ENCODE assay signal across 8 cellular contexts in genomic region chrX:150984164-150984824, GRCh38. TPM values are rescaled to one million over a fixed set of nuclear protein-coding genes. Genes with fewer than 3 reads are reported as not detected.
DNase-seq lines count a peak whose midpoint lies in the region; ATAC-seq and TF ChIP-seq lines count a peak whose summit lies in the region.

No MANE protein-coding gene starts in this region.

- intact Hi-C loops in right lobe of liver (cut with DNase I) (no loop called here), upper lobe of right lung (cut with DNase I) (no loop called here)

- H3K4me1 ChIP-seq in right lobe of liver (no peaks in the 10 kb centered on the region), upper lobe of right lung (no peaks in the 10 kb centered on the region)

- no peaks in the 10 kb centered on the region for H3K9me3 ChIP-seq in right lobe of liver
- no peaks in the 10 kb centered on the region for H3K9me3 ChIP-seq in upper lobe of right lung

- no peak for TF ChIP-seq POLR2A in right lobe of liver (IDR thresholded peaks at IDR 0.05)

- H3K4me3 ChIP-seq in AG09309 (ENCODE audit: control insufficient read depth, low read depth, low read length) (peak overlapping the region; percentile 44), HL-60 (replicated peaks; ENCODE audit: insufficient read depth, low read length) (peak overlapping the region; percentile 42), astrocyte of the cerebellum (ENCODE audit: low read depth, low read length) (peak overlapping the region; percentile 48), right lobe of liver (peak overlapping the region; percentile 39 to 55 (median 44)), upper lobe of right lung (peak overlapping the region; percentile 50)

- no peaks in the 10 kb centered on the region for H3K27me3 ChIP-seq in HL-60 (ENCODE audit: insufficient read depth, poor library complexity, severe bottlenecking)
- H3K27me3 ChIP-seq in right lobe of liver: no peaks in the 10 kb centered on the region
- no peaks in the 10 kb centered on the region for H3K27me3 ChIP-seq in upper lobe of right lung

- H3K36me3 ChIP-seq in right lobe of liver: peaks cover 0 to 4% (median 0%) of the 10 kb centered on the region in 4 donors
- no peaks in the 10 kb centered on the region for H3K36me3 ChIP-seq in upper lobe of right lung

- ATAC-seq in GM18907 (IDR thresholded peaks at IDR 0.05; ENCODE audit: unreplicated experiment) (peak; percentile 22), right lobe of liver (peak in 2 of 4 donors; percentile 6 to 9), upper lobe of right lung (no peak)

- in situ Hi-C loops in astrocyte of the cerebellum (cut with HindIII; ENCODE audit: low sequenced_read_pairs): no loop called here

- 0% methylated on average over 1 of the region's 94 CpGs for WGBS in right lobe of liver (ENCODE audit: insufficient coverage, low coverage, low lambda C conversion rate, missing lambda C conversion rate)

- H3K27ac ChIP-seq in HL-60 (replicated peaks) (no peak overlapping the region), right lobe of liver (no peak overlapping the region), upper lobe of right lung (no peak overlapping the region)

- TF ChIP-seq CTCF in AG09309 (IDR thresholded peaks at IDR 0.05; ENCODE audit: control insufficient read depth, insufficient read depth, low read depth, low read length, missing control alignments): no peak
- TF ChIP-seq CTCF in HL-60 (IDR thresholded peaks at IDR 0.05; ENCODE audit: insufficient read depth, low read length): no peak
- no peak for TF ChIP-seq CTCF in astrocyte of the cerebellum (IDR thresholded peaks at IDR 0.05; ENCODE audit: low read depth, low read length, missing control alignments)
- no peak for TF ChIP-seq CTCF in right lobe of liver (IDR thresholded peaks at IDR 0.05)
- no peak for TF ChIP-seq CTCF in upper lobe of right lung (IDR thresholded peaks at IDR 0.05)

- DNase-seq in AG09309 (ENCODE audit: low read depth): no peak
- no peak for DNase-seq in HL-60 (ENCODE audit: low read depth in 1 of 2, low spot score in 1 of 2)
- no peak for DNase-seq in astrocyte of the cerebellum (ENCODE audit: low read depth)
- DNase-seq in right lobe of liver: no peak
- no peak for DNase-seq in upper lobe of right lung
- DNase-seq in cerebellum (ENCODE audit: low spot score): no peak
- DNase-seq in NCI-H2107 (lab: John Stamatoyannopoulos, UW): no peak

RNA-seq across cellular contexts. Expression of gene HMGB3, which starts 1.2 kb away (rescaled TPM):
- 10 to 100 TPM; 22.6 to 58.8 (median 26.5) TPM for total RNA-seq in right lobe of liver
- total RNA-seq in upper lobe of right lung: 19.5 TPM
- total RNA-seq in cerebellum: 35.7 TPM
